ENCODE assay signal across 16 cellular contexts in the genomic region with DNA sequence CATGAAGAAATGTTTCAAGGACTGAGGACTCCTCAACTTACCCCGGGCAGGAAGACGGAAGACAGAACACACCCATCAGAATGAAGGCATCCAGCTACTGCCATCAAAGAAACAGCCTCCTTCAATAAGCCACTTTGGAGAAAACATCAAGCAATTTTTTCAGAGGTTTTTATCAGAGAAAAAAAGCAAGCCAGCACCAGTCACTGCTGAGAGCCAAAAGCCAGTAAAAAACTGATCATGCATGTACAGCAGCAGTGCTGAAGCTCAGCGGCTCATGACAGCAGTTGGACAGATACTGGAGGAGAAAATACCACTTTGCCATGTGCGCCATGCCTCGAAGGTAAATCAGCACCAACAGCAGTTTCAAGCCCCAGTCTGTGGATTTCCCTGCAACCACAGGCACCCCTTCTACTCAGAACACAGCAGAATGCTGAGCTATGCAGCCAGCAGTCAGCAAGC. TPM values are rescaled to one million over a fixed set of nuclear protein-coding genes. Genes with fewer than 3 reads are reported as not detected.
DNase-seq lines count a peak whose midpoint lies in the region; ATAC-seq and TF ChIP-seq lines count a peak whose summit lies in the region.
"Had no signal": no experiment of that assay in that cellular context is flagged by ENCODE, and none has a peak within 500 bp of the region (broad histone marks: within the 10 kb centered on the region; RNA-seq: fewer than 3 reads in every experiment).

No MANE protein-coding gene starts in this region.

- H3K4me3 ChIP-seq in KMS-11 (IDR thresholded peaks at IDR 0.05; ENCODE audit: insufficient read depth, low read depth, low read length) (no peak overlapping the region), BE2C (ENCODE audit: low read depth, low read length) (no peak overlapping the region)
- H3K4me3 ChIP-seq: upper lobe of right lung had no signal

- H3K36me3 ChIP-seq in KMS-11 (ENCODE audit: insufficient read depth) = no peaks in the 10 kb centered on the region
- H3K36me3 ChIP-seq in BE2C = no peaks in the 10 kb centered on the region
- H3K36me3 ChIP-seq: upper lobe of right lung had no signal

- CTCF ChIA-PET in activated CD4-positive, alpha-beta memory T cell treated with anti-CD3 and anti-CD28 coated beads, Interleukin-2, amount 10 ng/mL, durations not matched to agents 7 days and 5 days (lab: Charles Lee) = no interaction called here

- H3K9ac ChIP-seq in KMS-11 = peak overlapping the region; percentile 90
- H3K9ac ChIP-seq: parathyroid adenoma had no signal

- H3K27me3 ChIP-seq in KMS-11 (ENCODE audit: insufficient read depth, low read depth) (no peaks in the 10 kb centered on the region), BE2C (peaks cover 5% of the 10 kb centered on the region; the same call in 1 of the 2 replicates)
- H3K27me3 ChIP-seq: upper lobe of right lung had no signal

- H3K4me2 ChIP-seq in KMS-11 = peak overlapping the region; percentile 75

- H3K79me2 ChIP-seq in KMS-11 (ENCODE audit: insufficient read depth, low read depth) = no peaks in the 10 kb centered on the region; the same call in 1 of the 2 replicates
- H3K79me2 ChIP-seq: parathyroid adenoma had no signal

- peaks cover 51% of the 10 kb centered on the region for H3K4me1 ChIP-seq in KMS-11 (ENCODE audit: low read depth, poor library complexity, severe bottlenecking)
- no peaks in the 10 kb centered on the region for H3K4me1 ChIP-seq in BE2C
- H3K4me1 ChIP-seq: foreskin keratinocyte, parathyroid adenoma, upper lobe of right lung had no signal

- peaks cover 14% of the 10 kb centered on the region for H3K4me1 Mint-ChIP-seq in activated naive CD8-positive, alpha-beta T cell treated with anti-CD3 and anti-CD28 coated beads, Interleukin-2, amount 10 ng/mL, durations not matched to agents 7 days and 5 days
- peaks cover 27% of the 10 kb centered on the region for H3K4me1 Mint-ChIP-seq in activated naive CD8-positive, alpha-beta T cell treated with anti-CD3 and anti-CD28 coated beads, Interleukin-2, amount 50 U/mL, for 24 hours
- H3K4me1 Mint-ChIP-seq in activated CD4-positive, alpha-beta memory T cell treated with anti-CD3 and anti-CD28 coated beads, Interleukin-2, amount 10 ng/mL, durations not matched to agents 7 days and 5 days = peaks cover 37% of the 10 kb centered on the region
- peaks cover 21% of the 10 kb centered on the region for H3K4me1 Mint-ChIP-seq in nephron progenitor cell

- POLR2A ChIA-PET in activated naive CD8-positive, alpha-beta T cell treated with anti-CD3 and anti-CD28 coated beads, Interleukin-2, amount 10 ng/mL, durations not matched to agents 7 days and 5 days (lab: Charles Lee) = interaction anchor here (0.6 to 0.7 kb wide), 2 partner anchors 76 to 85 kb away, joined by 3 to 6 read pairs; no protein-coding TSS in a partner anchor
- POLR2A ChIA-PET in activated CD4-positive, alpha-beta memory T cell treated with anti-CD3 and anti-CD28 coated beads, Interleukin-2, amount 10 ng/mL, durations not matched to agents 7 days and 5 days (lab: Charles Lee) = interaction anchor here (1.0 kb wide), 1 partner anchor 67 kb away, joined by 4 read pairs; no protein-coding TSS in a partner anchor

- no peaks in the 10 kb centered on the region for H4K20me1 ChIP-seq in KMS-11 (ENCODE audit: insufficient read depth)

- H3K9me3 ChIP-seq in BE2C = no peaks in the 10 kb centered on the region
- H3K9me3 ChIP-seq: upper lobe of right lung had no signal

- H3K4me3 Mint-ChIP-seq in activated naive CD8-positive, alpha-beta T cell treated with anti-CD3 and anti-CD28 coated beads, Interleukin-2, amount 10 ng/mL, durations not matched to agents 7 days and 5 days = peak overlapping the region; percentile 1
- no peak overlapping the region for H3K4me3 Mint-ChIP-seq in activated naive CD8-positive, alpha-beta T cell treated with anti-CD3 and anti-CD28 coated beads, Interleukin-2, amount 50 U/mL, for 24 hours
- no peak overlapping the region for H3K4me3 Mint-ChIP-seq in activated CD4-positive, alpha-beta memory T cell treated with anti-CD3 and anti-CD28 coated beads, Interleukin-2, amount 10 ng/mL, durations not matched to agents 7 days and 5 days
- H3K4me3 Mint-ChIP-seq in nephron progenitor cell = no peak overlapping the region
- H3K4me3 Mint-ChIP-seq: stimulated activated naive CD8-positive, alpha-beta T cell treated with anti-CD3 and anti-CD28 coated beads, Interleukin-15, Interleukin-2, amounts not matched to agents 100 ng/mL and 50 ng/mL, for 24 hours had no signal

- H3K9me3 Mint-ChIP-seq in activated naive CD8-positive, alpha-beta T cell treated with anti-CD3 and anti-CD28 coated beads, Interleukin-2, amount 10 ng/mL, durations not matched to agents 7 days and 5 days = no peaks in the 10 kb centered on the region
- H3K9me3 Mint-ChIP-seq in activated naive CD8-positive, alpha-beta T cell treated with anti-CD3 and anti-CD28 coated beads, Interleukin-2, amount 50 U/mL, for 24 hours = no peaks in the 10 kb centered on the region
- H3K9me3 Mint-ChIP-seq in activated CD4-positive, alpha-beta memory T cell treated with anti-CD3 and anti-CD28 coated beads, Interleukin-2, amount 10 ng/mL, durations not matched to agents 7 days and 5 days = no peaks in the 10 kb centered on the region
- no peaks in the 10 kb centered on the region for H3K9me3 Mint-ChIP-seq in nephron progenitor cell
- H3K9me3 Mint-ChIP-seq: stimulated activated naive CD8-positive, alpha-beta T cell treated with anti-CD3 and anti-CD28 coated beads, Interleukin-15, Interleukin-2, amounts not matched to agents 100 ng/mL and 50 ng/mL, for 24 hours had no signal

- DNase-seq in activated naive CD8-positive, alpha-beta T cell treated with anti-CD3 and anti-CD28 coated beads, Interleukin-2, amount 10 ng/mL, durations not matched to agents 7 days and 5 days = peak; percentile 30
- no peak for DNase-seq in activated naive CD8-positive, alpha-beta T cell treated with anti-CD3 and anti-CD28 coated beads, Interleukin-2, amount 50 U/mL, for 24 hours
- DNase-seq in activated CD4-positive, alpha-beta memory T cell treated with anti-CD3 and anti-CD28 coated beads, Interleukin-2, amount 10 ng/mL, durations not matched to agents 7 days and 5 days = peak; percentile 44
- DNase-seq in nephron progenitor cell = peak; percentile 17
- DNase-seq in H4 (ENCODE audit: low spot score) = no peak
- DNase-seq in BE2C = no peak
- DNase-seq in NCI-H82 (lab: John Stamatoyannopoulos, UW) = no peak
- DNase-seq: amniotic stem cell, small intestine, upper lobe of right lung had no signal

- H2AFZ ChIP-seq in KMS-11 (ENCODE audit: low read depth) = no peak overlapping the region; the same call in 1 of the 2 replicates
- H2AFZ ChIP-seq: parathyroid adenoma had no signal

- ATAC-seq in activated naive CD8-positive, alpha-beta T cell treated with anti-CD3 and anti-CD28 coated beads, Interleukin-2, amount 10 ng/mL, durations not matched to agents 7 days and 5 days (ENCODE audit: low read depth) = peak; percentile 39
- no peak for ATAC-seq in activated naive CD8-positive, alpha-beta T cell treated with anti-CD3 and anti-CD28 coated beads, Interleukin-2, amount 50 U/mL, for 24 hours
- ATAC-seq: foreskin keratinocyte, left lobe of liver, upper lobe of right lung had no signal

- peaks cover 15% of the 10 kb centered on the region for H3K27me3 Mint-ChIP-seq in activated naive CD8-positive, alpha-beta T cell treated with anti-CD3 and anti-CD28 coated beads, Interleukin-2, amount 10 ng/mL, durations not matched to agents 7 days and 5 days
- no peaks in the 10 kb centered on the region for H3K27me3 Mint-ChIP-seq in activated naive CD8-positive, alpha-beta T cell treated with anti-CD3 and anti-CD28 coated beads, Interleukin-2, amount 50 U/mL, for 24 hours
- peaks cover 3% of the 10 kb centered on the region for H3K27me3 Mint-ChIP-seq in activated CD4-positive, alpha-beta memory T cell treated with anti-CD3 and anti-CD28 coated beads, Interleukin-2, amount 10 ng/mL, durations not matched to agents 7 days and 5 days
- H3K27me3 Mint-ChIP-seq in nephron progenitor cell (ENCODE audit: low read depth, poor library complexity) = peaks cover 20% of the 10 kb centered on the region
- H3K27me3 Mint-ChIP-seq: stimulated activated naive CD8-positive, alpha-beta T cell treated with anti-CD3 and anti-CD28 coated beads, Interleukin-15, Interleukin-2, amounts not matched to agents 100 ng/mL and 50 ng/mL, for 24 hours had no signal

- H3K27ac Mint-ChIP-seq in activated naive CD8-positive, alpha-beta T cell treated with anti-CD3 and anti-CD28 coated beads, Interleukin-2, amount 10 ng/mL, durations not matched to agents 7 days and 5 days = no peak overlapping the region
- no peak overlapping the region for H3K27ac Mint-ChIP-seq in activated naive CD8-positive, alpha-beta T cell treated with anti-CD3 and anti-CD28 coated beads, Interleukin-2, amount 50 U/mL, for 24 hours
- H3K27ac Mint-ChIP-seq in activated CD4-positive, alpha-beta memory T cell treated with anti-CD3 and anti-CD28 coated beads, Interleukin-2, amount 10 ng/mL, durations not matched to agents 7 days and 5 days = peak overlapping the region; percentile 50
- H3K27ac Mint-ChIP-seq in nephron progenitor cell = peak overlapping the region; percentile 15
- H3K27ac Mint-ChIP-seq: stimulated activated naive CD8-positive, alpha-beta T cell treated with anti-CD3 and anti-CD28 coated beads, Interleukin-15, Interleukin-2, amounts not matched to agents 100 ng/mL and 50 ng/mL, for 24 hours had no signal

- H3K27ac ChIP-seq in KMS-11 = peak overlapping the region; percentile 98
- H3K27ac ChIP-seq: foreskin keratinocyte, parathyroid adenoma, upper lobe of right lung had no signal

- H3K36me3 Mint-ChIP-seq in activated naive CD8-positive, alpha-beta T cell treated with anti-CD3 and anti-CD28 coated beads, Interleukin-2, amount 10 ng/mL, durations not matched to agents 7 days and 5 days = no peaks in the 10 kb centered on the region
- H3K36me3 Mint-ChIP-seq in activated naive CD8-positive, alpha-beta T cell treated with anti-CD3 and anti-CD28 coated beads, Interleukin-2, amount 50 U/mL, for 24 hours (ENCODE audit: low read depth) = no peaks in the 10 kb centered on the region
- H3K36me3 Mint-ChIP-seq in activated CD4-positive, alpha-beta memory T cell treated with anti-CD3 and anti-CD28 coated beads, Interleukin-2, amount 10 ng/mL, durations not matched to agents 7 days and 5 days (ENCODE audit: low read depth) = no peaks in the 10 kb centered on the region
- no peaks in the 10 kb centered on the region for H3K36me3 Mint-ChIP-seq in nephron progenitor cell (ENCODE audit: low read depth)

- TF ChIP-seq CTCF in KMS-11 (conservative IDR thresholded peaks at IDR 0.05; ENCODE audit: low read depth, low read length) (no peak), nephron progenitor cell (IDR thresholded peaks at IDR 0.05) (no peak), BE2C (IDR thresholded peaks at IDR 0.05; ENCODE audit: low read depth, low read length) (no peak)

RNA-seq across cellular contexts. Expression of gene ZNF484, which starts 10.1 kb away (rescaled TPM):
- 10 to 100 TPM; 13.9 to 14.5 TPM for total RNA-seq in activated naive CD8-positive, alpha-beta T cell treated with anti-CD3 and anti-CD28 coated beads, Interleukin-2, amount 10 ng/mL, durations not matched to agents 7 days and 5 days
- 10 to 100 TPM; 12.7 to 13.2 TPM for total RNA-seq in activated CD4-positive, alpha-beta memory T cell treated with anti-CD3 and anti-CD28 coated beads, Interleukin-2, amount 10 ng/mL, durations not matched to agents 7 days and 5 days
- 2.6 and 4.8 TPM in 2 replicates for total RNA-seq in H4 (2014; rRNA removed; shearing (Covaris generic))
- 1.9 TPM for polyA plus RNA-seq in BE2C (2012; ENCODE audit: insufficient read depth, insufficient read length, low read depth)

RNA-seq across cellular contexts. Expression of gene FGD3, which starts 59.4 kb away (rescaled TPM):
- 100 to 1,000 TPM; 160 to 161 TPM for total RNA-seq in activated naive CD8-positive, alpha-beta T cell treated with anti-CD3 and anti-CD28 coated beads, Interleukin-2, amount 10 ng/mL, durations not matched to agents 7 days and 5 days
- 100 to 1,000 TPM; 102 to 104 TPM for total RNA-seq in activated CD4-positive, alpha-beta memory T cell treated with anti-CD3 and anti-CD28 coated beads, Interleukin-2, amount 10 ng/mL, durations not matched to agents 7 days and 5 days
- total RNA-seq in H4 (2014; rRNA removed; shearing (Covaris generic)) = not detected in 2 replicates
- 0.66 TPM for polyA plus RNA-seq in BE2C (2012; ENCODE audit: insufficient read depth, insufficient read length, low read depth)
- total RNA-seq: chondrocyte had no signal

Comparison
In these comparisons a context has a peak if more than half of its experiments do, and no peak if none do; other contexts are left out.
1. DNase-seq: peak in activated naive CD8-positive, alpha-beta T cell treated with anti-CD3 and anti-CD28 coated beads, Interleukin-2, amount 10 ng/mL, durations not matched to agents 7 days and 5 days (single experiment), activated CD4-positive, alpha-beta memory T cell treated with anti-CD3 and anti-CD28 coated beads, Interleukin-2, amount 10 ng/mL, durations not matched to agents 7 days and 5 days (single experiment) and nephron progenitor cell (single experiment); none in activated naive CD8-positive, alpha-beta T cell treated with anti-CD3 and anti-CD28 coated beads, Interleukin-2, amount 50 U/mL, for 24 hours (single experiment), H4 (single experiment), BE2C (single experiment) and NCI-H82 (single experiment).
2. H3K27ac Mint-ChIP-seq: peak in activated CD4-positive, alpha-beta memory T cell treated with anti-CD3 and anti-CD28 coated beads, Interleukin-2, amount 10 ng/mL, durations not matched to agents 7 days and 5 days (single experiment) and nephron progenitor cell (single experiment); none in activated naive CD8-positive, alpha-beta T cell treated with anti-CD3 and anti-CD28 coated beads, Interleukin-2, amount 10 ng/mL, durations not matched to agents 7 days and 5 days (single experiment) and activated naive CD8-positive, alpha-beta T cell treated with anti-CD3 and anti-CD28 coated beads, Interleukin-2, amount 50 U/mL, for 24 hours (single experiment).
3. RNA of gene FGD3, which starts 59.4 kb away (total RNA-seq): 160 to 161 TPM in activated naive CD8-positive, alpha-beta T cell treated with anti-CD3 and anti-CD28 coated beads, Interleukin-2, amount 10 ng/mL, durations not matched to agents 7 days and 5 days and 102 to 104 TPM in activated CD4-positive, alpha-beta memory T cell treated with anti-CD3 and anti-CD28 coated beads, Interleukin-2, amount 10 ng/mL, durations not matched to agents 7 days and 5 days; not detected in H4; every median in the first group is over 100 times any median in the second.